Comparison of ENCODE assay signal across 9 cellular contexts in the genomic region with DNA sequence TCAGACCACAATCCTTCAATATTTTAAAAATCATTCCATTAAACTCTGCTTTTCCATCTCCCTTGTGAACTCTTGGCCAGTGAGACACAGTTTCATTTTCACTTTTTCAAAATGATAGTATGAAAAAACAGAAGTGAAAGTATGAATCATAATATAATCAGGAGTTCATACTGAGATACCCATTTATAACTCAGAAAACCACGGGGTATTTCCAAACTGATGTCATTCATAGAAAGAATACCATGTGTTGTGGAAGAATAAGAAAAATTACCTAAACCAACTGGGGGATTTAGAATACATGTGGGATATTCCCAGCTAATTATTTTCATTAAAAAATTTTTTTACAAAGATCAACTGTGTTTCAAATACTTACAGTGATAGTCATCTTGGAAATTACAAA.
DNase-seq lines count a peak whose midpoint lies in the region; ATAC-seq, FAIRE-seq and TF ChIP-seq lines count a peak whose summit lies in the region.
"Had no signal": no experiment of that assay in that cellular context is flagged by ENCODE, and none has a peak within 500 bp of the region (broad histone marks: within the 10 kb centered on the region; RNA-seq: fewer than 3 reads in every experiment).

No MANE protein-coding gene starts in this region.

- DNase-seq in activated naive CD4-positive, alpha-beta T cell treated with anti-CD3 and anti-CD28 coated beads for 36 hours, result no peak
- DNase-seq in activated naive CD4-positive, alpha-beta T cell treated with anti-CD3 and anti-CD28 coated beads, Interleukin-2, amount 50 U/mL, for 16 hours, result no peak
- DNase-seq in RCC 7860 (ENCODE audit: low spot score) (peak; percentile 88), epithelial cell of proximal tubule (ENCODE audit: low read depth) (peak; percentile 42), upper lobe of right lung (no peak), G401 (ENCODE audit: low spot score) (no peak)
- no peak for DNase-seq in activated CD4-positive, CD25-positive, alpha-beta regulatory T cell (lab: John Stamatoyannopoulos, UW)

- H3K9me3 Mint-ChIP-seq in activated naive CD4-positive, alpha-beta T cell treated with anti-CD3 and anti-CD28 coated beads for 36 hours, result peaks cover 3% of the 10 kb centered on the region
- H3K9me3 Mint-ChIP-seq: brain had no signal

- H3K4me3 ChIP-seq in epithelial cell of proximal tubule (ENCODE audit: low read depth, low read length) (no peak overlapping the region), upper lobe of right lung (peak overlapping the region; percentile 15)

- CTCF ChIA-PET in activated naive CD4-positive, alpha-beta T cell treated with anti-CD3 and anti-CD28 coated beads for 36 hours (lab: Charles Lee), result interaction anchor here (1.2 kb wide), 1 partner anchor 28 kb away, joined by 3 read pairs; no protein-coding TSS in a partner anchor

- intact Hi-C loops in activated naive CD4-positive, alpha-beta T cell treated with anti-CD3 and anti-CD28 coated beads for 36 hours (cut with micrococcal nuclease), result loop anchor here (1.0 to 2.0 kb wide), 11 partner anchors 29 to 278 kb away; no protein-coding TSS in a partner anchor
- intact Hi-C loops in upper lobe of right lung (cut with DNase I), result no loop called here

- peaks cover 3% of the 10 kb centered on the region for H3K36me3 Mint-ChIP-seq in activated naive CD4-positive, alpha-beta T cell treated with anti-CD3 and anti-CD28 coated beads for 36 hours (ENCODE audit: low read depth)
- H3K36me3 Mint-ChIP-seq: brain had no signal

- peak; percentile 98 for FAIRE-seq in RCC 7860 (lab: Jason Lieb, UNC)

- H3K4me3 Mint-ChIP-seq in activated naive CD4-positive, alpha-beta T cell treated with anti-CD3 and anti-CD28 coated beads for 36 hours, result peak overlapping the region; percentile 48

- TF ChIP-seq CTCF in epithelial cell of proximal tubule (conservative IDR thresholded peaks at IDR 0.05; ENCODE audit: low read depth, low read length) (no peak), upper lobe of right lung (IDR thresholded peaks at IDR 0.05) (no peak)

- ATAC-seq in HG02885 (IDR thresholded peaks at IDR 0.05; ENCODE audit: poor library complexity, unreplicated experiment) (peak; percentile 72), upper lobe of right lung (peak; percentile 62)

- peaks cover 5% of the 10 kb centered on the region for H3K4me1 ChIP-seq in upper lobe of right lung

- peaks cover 74% of the 10 kb centered on the region for H3K4me1 Mint-ChIP-seq in activated naive CD4-positive, alpha-beta T cell treated with anti-CD3 and anti-CD28 coated beads for 36 hours (ENCODE audit: low read depth)
- H3K4me1 Mint-ChIP-seq: brain had no signal

- H3K27me3 Mint-ChIP-seq in activated naive CD4-positive, alpha-beta T cell treated with anti-CD3 and anti-CD28 coated beads for 36 hours (ENCODE audit: low read depth), result no peaks in the 10 kb centered on the region
- H3K27me3 Mint-ChIP-seq: brain had no signal

- H3K27me3 ChIP-seq in upper lobe of right lung, result no peaks in the 10 kb centered on the region

- no peaks in the 10 kb centered on the region for H3K36me3 ChIP-seq in upper lobe of right lung

- H3K9me3 ChIP-seq in upper lobe of right lung, result no peaks in the 10 kb centered on the region

- peak overlapping the region; percentile 84 for H3K27ac Mint-ChIP-seq in activated naive CD4-positive, alpha-beta T cell treated with anti-CD3 and anti-CD28 coated beads for 36 hours

- in situ Hi-C loops in G401 (cut with HindIII; ENCODE audit: low sequenced_read_pairs), result no loop called here

- no peak overlapping the region for H3K27ac ChIP-seq in upper lobe of right lung

Comparison
In these comparisons a context has a peak if more than half of its experiments do, and no peak if none do; other contexts are left out.
1. DNase-seq: peak in RCC 7860 (single experiment) and epithelial cell of proximal tubule (single experiment); none in activated naive CD4-positive, alpha-beta T cell treated with anti-CD3 and anti-CD28 coated beads for 36 hours (single experiment), activated naive CD4-positive, alpha-beta T cell treated with anti-CD3 and anti-CD28 coated beads, Interleukin-2, amount 50 U/mL, for 16 hours (single experiment), upper lobe of right lung (single experiment), G401 (single experiment) and activated CD4-positive, CD25-positive, alpha-beta regulatory T cell (0 of 4).